ENCODE assay signal across 1 cellular context in genomic region chr5:43120720-43121564, GRCh38.
TF ChIP-seq lines count a peak whose summit lies in the region.

A gene with protein sequence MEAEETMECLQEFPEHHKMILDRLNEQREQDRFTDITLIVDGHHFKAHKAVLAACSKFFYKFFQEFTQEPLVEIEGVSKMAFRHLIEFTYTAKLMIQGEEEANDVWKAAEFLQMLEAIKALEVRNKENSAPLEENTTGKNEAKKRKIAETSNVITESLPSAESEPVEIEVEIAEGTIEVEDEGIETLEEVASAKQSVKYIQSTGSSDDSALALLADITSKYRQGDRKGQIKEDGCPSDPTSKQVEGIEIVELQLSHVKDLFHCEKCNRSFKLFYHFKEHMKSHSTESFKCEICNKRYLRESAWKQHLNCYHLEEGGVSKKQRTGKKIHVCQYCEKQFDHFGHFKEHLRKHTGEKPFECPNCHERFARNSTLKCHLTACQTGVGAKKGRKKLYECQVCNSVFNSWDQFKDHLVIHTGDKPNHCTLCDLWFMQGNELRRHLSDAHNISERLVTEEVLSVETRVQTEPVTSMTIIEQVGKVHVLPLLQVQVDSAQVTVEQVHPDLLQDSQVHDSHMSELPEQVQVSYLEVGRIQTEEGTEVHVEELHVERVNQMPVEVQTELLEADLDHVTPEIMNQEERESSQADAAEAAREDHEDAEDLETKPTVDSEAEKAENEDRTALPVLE (plus strand): TSS chr5:43120914. CDS start chr5:43122054, 1,140 bp downstream.

TF ChIP-seq in WTC11, 78 proteins besides CTCF, POLR2A, EP300 and RAD21 (continued from another document and continues in another):
- TF ChIP-seq ZNF512 (CRISPR knock-in tag; IDR thresholded peaks at IDR 0.05; ENCODE audit: borderline replicate concordance), result no peak
- TF ChIP-seq, protein P1, sequence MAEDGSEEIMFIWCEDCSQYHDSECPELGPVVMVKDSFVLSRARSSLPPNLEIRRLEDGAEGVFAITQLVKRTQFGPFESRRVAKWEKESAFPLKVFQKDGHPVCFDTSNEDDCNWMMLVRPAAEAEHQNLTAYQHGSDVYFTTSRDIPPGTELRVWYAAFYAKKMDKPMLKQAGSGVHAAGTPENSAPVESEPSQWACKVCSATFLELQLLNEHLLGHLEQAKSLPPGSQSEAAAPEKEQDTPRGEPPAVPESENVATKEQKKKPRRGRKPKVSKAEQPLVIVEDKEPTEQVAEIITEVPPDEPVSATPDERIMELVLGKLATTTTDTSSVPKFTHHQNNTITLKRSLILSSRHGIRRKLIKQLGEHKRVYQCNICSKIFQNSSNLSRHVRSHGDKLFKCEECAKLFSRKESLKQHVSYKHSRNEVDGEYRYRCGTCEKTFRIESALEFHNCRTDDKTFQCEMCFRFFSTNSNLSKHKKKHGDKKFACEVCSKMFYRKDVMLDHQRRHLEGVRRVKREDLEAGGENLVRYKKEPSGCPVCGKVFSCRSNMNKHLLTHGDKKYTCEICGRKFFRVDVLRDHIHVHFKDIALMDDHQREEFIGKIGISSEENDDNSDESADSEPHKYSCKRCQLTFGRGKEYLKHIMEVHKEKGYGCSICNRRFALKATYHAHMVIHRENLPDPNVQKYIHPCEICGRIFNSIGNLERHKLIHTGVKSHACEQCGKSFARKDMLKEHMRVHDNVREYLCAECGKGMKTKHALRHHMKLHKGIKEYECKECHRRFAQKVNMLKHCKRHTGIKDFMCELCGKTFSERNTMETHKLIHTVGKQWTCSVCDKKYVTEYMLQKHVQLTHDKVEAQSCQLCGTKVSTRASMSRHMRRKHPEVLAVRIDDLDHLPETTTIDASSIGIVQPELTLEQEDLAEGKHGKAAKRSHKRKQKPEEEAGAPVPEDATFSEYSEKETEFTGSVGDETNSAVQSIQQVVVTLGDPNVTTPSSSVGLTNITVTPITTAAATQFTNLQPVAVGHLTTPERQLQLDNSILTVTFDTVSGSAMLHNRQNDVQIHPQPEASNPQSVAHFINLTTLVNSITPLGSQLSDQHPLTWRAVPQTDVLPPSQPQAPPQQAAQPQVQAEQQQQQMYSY (CRISPR knock-in tag; IDR thresholded peaks at IDR 0.05), result no peak; the same call in 1 of the 2 replicates
- TF ChIP-seq GTF2I (CRISPR knock-in tag; conservative IDR thresholded peaks at IDR 0.05), result no peak
- no peak for TF ChIP-seq IRF2 (CRISPR knock-in tag; IDR thresholded peaks at IDR 0.05; ENCODE audit: borderline replicate concordance, low read depth)
- peak; percentile 93 for TF ChIP-seq FOXK1 (CRISPR knock-in tag; IDR thresholded peaks at IDR 0.05)
- TF ChIP-seq NFE2L1 (CRISPR knock-in tag; IDR thresholded peaks at IDR 0.05), result no peak
- TF ChIP-seq, protein P2, sequence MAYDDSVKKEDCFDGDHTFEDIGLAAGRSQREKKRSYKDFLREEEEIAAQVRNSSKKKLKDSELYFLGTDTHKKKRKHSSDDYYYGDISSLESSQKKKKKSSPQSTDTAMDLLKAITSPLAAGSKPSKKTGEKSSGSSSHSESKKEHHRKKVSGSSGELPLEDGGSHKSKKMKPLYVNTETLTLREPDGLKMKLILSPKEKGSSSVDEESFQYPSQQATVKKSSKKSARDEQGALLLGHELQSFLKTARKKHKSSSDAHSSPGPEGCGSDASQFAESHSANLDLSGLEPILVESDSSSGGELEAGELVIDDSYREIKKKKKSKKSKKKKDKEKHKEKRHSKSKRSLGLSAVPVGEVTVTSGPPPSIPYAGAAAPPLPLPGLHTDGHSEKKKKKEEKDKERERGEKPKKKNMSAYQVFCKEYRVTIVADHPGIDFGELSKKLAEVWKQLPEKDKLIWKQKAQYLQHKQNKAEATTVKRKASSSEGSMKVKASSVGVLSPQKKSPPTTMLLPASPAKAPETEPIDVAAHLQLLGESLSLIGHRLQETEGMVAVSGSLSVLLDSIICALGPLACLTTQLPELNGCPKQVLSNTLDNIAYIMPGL (CRISPR knock-in tag; IDR thresholded peaks at IDR 0.05), result peak; percentile 81
- TF ChIP-seq SMAD3 (CRISPR knock-in tag; IDR thresholded peaks at IDR 0.05; ENCODE audit: borderline replicate concordance), result peak; percentile 92
- TF ChIP-seq, protein P3, sequence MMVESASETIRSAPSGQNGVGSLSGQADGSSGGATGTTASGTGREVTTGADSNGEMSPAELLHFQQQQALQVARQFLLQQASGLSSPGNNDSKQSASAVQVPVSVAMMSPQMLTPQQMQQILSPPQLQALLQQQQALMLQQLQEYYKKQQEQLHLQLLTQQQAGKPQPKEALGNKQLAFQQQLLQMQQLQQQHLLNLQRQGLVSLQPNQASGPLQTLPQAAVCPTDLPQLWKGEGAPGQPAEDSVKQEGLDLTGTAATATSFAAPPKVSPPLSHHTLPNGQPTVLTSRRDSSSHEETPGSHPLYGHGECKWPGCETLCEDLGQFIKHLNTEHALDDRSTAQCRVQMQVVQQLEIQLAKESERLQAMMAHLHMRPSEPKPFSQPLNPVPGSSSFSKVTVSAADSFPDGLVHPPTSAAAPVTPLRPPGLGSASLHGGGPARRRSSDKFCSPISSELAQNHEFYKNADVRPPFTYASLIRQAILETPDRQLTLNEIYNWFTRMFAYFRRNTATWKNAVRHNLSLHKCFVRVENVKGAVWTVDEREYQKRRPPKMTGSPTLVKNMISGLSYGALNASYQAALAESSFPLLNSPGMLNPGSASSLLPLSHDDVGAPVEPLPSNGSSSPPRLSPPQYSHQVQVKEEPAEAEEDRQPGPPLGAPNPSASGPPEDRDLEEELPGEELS (CRISPR knock-in tag; IDR thresholded peaks at IDR 0.05), result peak; percentile 97
- 0 out of 2 replicates have a peak, but pooled peaks have one; percentile 54 for TF ChIP-seq TCF7 (CRISPR knock-in tag; IDR thresholded peaks at IDR 0.05; ENCODE audit: low read depth)
- no peak for TF ChIP-seq NFATC4 (CRISPR knock-in tag; IDR thresholded peaks at IDR 0.05)
- TF ChIP-seq, protein P4, sequence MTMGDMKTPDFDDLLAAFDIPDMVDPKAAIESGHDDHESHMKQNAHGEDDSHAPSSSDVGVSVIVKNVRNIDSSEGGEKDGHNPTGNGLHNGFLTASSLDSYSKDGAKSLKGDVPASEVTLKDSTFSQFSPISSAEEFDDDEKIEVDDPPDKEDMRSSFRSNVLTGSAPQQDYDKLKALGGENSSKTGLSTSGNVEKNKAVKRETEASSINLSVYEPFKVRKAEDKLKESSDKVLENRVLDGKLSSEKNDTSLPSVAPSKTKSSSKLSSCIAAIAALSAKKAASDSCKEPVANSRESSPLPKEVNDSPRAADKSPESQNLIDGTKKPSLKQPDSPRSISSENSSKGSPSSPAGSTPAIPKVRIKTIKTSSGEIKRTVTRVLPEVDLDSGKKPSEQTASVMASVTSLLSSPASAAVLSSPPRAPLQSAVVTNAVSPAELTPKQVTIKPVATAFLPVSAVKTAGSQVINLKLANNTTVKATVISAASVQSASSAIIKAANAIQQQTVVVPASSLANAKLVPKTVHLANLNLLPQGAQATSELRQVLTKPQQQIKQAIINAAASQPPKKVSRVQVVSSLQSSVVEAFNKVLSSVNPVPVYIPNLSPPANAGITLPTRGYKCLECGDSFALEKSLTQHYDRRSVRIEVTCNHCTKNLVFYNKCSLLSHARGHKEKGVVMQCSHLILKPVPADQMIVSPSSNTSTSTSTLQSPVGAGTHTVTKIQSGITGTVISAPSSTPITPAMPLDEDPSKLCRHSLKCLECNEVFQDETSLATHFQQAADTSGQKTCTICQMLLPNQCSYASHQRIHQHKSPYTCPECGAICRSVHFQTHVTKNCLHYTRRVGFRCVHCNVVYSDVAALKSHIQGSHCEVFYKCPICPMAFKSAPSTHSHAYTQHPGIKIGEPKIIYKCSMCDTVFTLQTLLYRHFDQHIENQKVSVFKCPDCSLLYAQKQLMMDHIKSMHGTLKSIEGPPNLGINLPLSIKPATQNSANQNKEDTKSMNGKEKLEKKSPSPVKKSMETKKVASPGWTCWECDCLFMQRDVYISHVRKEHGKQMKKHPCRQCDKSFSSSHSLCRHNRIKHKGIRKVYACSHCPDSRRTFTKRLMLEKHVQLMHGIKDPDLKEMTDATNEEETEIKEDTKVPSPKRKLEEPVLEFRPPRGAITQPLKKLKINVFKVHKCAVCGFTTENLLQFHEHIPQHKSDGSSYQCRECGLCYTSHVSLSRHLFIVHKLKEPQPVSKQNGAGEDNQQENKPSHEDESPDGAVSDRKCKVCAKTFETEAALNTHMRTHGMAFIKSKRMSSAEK (CRISPR knock-in tag; IDR thresholded peaks at IDR 0.05; ENCODE audit: borderline replicate concordance), result peak; percentile 30; the same call in 1 of the 2 replicates
- peak; percentile 90 for TF ChIP-seq RELA (CRISPR knock-in tag; IDR thresholded peaks at IDR 0.05; ENCODE audit: borderline replicate concordance)
- TF ChIP-seq MYBL2 (CRISPR knock-in tag; IDR thresholded peaks at IDR 0.05), result peak; percentile 89
- no peak for TF ChIP-seq JAZF1 (CRISPR knock-in tag; IDR thresholded peaks at IDR 0.05)
- TF ChIP-seq ZNF138 (CRISPR knock-in tag; conservative IDR thresholded peaks at IDR 0.05), result no peak
- TF ChIP-seq SP1 (CRISPR knock-in tag; conservative IDR thresholded peaks at IDR 0.05), result peak; percentile 86
- 0 out of 2 replicates have a peak, but pooled peaks have one; percentile 37 for TF ChIP-seq ZNF317 (CRISPR knock-in tag; IDR thresholded peaks at IDR 0.05; ENCODE audit: borderline replicate concordance, low read depth)
- TF ChIP-seq KAT7 (CRISPR knock-in tag; IDR thresholded peaks at IDR 0.05; ENCODE audit: borderline replicate concordance), result 0 out of 2 replicates have a peak, but pooled peaks have one; percentile 72
- peak; percentile 91 for TF ChIP-seq ESRRA (CRISPR knock-in tag; IDR thresholded peaks at IDR 0.05; ENCODE audit: borderline replicate concordance)
- TF ChIP-seq ZNF232 (CRISPR knock-in tag; IDR thresholded peaks at IDR 0.05), result peak; percentile 94
- TF ChIP-seq ZNF263 (CRISPR knock-in tag; IDR thresholded peaks at IDR 0.05; ENCODE audit: low read depth), result peak; percentile 59; the same call in 1 of the 2 replicates
- TF ChIP-seq, protein P5, sequence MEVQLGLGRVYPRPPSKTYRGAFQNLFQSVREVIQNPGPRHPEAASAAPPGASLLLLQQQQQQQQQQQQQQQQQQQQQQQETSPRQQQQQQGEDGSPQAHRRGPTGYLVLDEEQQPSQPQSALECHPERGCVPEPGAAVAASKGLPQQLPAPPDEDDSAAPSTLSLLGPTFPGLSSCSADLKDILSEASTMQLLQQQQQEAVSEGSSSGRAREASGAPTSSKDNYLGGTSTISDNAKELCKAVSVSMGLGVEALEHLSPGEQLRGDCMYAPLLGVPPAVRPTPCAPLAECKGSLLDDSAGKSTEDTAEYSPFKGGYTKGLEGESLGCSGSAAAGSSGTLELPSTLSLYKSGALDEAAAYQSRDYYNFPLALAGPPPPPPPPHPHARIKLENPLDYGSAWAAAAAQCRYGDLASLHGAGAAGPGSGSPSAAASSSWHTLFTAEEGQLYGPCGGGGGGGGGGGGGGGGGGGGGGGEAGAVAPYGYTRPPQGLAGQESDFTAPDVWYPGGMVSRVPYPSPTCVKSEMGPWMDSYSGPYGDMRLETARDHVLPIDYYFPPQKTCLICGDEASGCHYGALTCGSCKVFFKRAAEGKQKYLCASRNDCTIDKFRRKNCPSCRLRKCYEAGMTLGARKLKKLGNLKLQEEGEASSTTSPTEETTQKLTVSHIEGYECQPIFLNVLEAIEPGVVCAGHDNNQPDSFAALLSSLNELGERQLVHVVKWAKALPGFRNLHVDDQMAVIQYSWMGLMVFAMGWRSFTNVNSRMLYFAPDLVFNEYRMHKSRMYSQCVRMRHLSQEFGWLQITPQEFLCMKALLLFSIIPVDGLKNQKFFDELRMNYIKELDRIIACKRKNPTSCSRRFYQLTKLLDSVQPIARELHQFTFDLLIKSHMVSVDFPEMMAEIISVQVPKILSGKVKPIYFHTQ (CRISPR knock-in tag; IDR thresholded peaks at IDR 0.05), result no peak
- peak; percentile 86 for TF ChIP-seq TP53 (CRISPR knock-in tag; IDR thresholded peaks at IDR 0.05)
- TF ChIP-seq ZNF281 (CRISPR knock-in tag; IDR thresholded peaks at IDR 0.05), result 0 out of 2 replicates have a peak, but pooled peaks have one; percentile 74
- TF ChIP-seq, protein P6, sequence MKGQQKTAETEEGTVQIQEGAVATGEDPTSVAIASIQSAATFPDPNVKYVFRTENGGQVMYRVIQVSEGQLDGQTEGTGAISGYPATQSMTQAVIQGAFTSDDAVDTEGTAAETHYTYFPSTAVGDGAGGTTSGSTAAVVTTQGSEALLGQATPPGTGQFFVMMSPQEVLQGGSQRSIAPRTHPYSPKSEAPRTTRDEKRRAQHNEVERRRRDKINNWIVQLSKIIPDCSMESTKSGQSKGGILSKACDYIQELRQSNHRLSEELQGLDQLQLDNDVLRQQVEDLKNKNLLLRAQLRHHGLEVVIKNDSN (CRISPR knock-in tag; IDR thresholded peaks at IDR 0.05), result peak; percentile 56; the same call in 1 of the 2 replicates
- peak; percentile 95 for TF ChIP-seq ETV6 (CRISPR knock-in tag; IDR thresholded peaks at IDR 0.05)
- peak; percentile 77; the same call in 1 of the 2 replicates for TF ChIP-seq ATF1 (CRISPR knock-in tag; IDR thresholded peaks at IDR 0.05)
- TF ChIP-seq, protein P7, sequence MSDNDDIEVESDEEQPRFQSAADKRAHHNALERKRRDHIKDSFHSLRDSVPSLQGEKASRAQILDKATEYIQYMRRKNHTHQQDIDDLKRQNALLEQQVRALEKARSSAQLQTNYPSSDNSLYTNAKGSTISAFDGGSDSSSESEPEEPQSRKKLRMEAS (CRISPR knock-in tag; IDR thresholded peaks at IDR 0.05), result peak; percentile 98
